18 cellular contexts compared by ENCODE assay signal in genomic region chr18:46488472-46489213, GRCh38.
DNase-seq lines count a peak whose midpoint lies in the region; ATAC-seq and TF ChIP-seq lines count a peak whose summit lies in the region.
"Had no signal": no experiment of that assay in that cellular context is flagged by ENCODE, and none has a peak within 500 bp of the region (broad histone marks: within the 10 kb centered on the region; RNA-seq: fewer than 3 reads in every experiment).

No MANE protein-coding gene starts in this region.

- ATAC-seq in Right ventricle myocardium superior (ENCODE audit: poor library complexity) (peak; percentile 91), HG03439 (IDR thresholded peaks at IDR 0.05; ENCODE audit: unreplicated experiment) (no peak), GM21360 (IDR thresholded peaks at IDR 0.05; ENCODE audit: unreplicated experiment) (no peak)
- ATAC-seq: HepG2, T-helper 17 cell had no signal

- H3K4me1 Mint-ChIP-seq in osteocyte (ENCODE audit: unreplicated experiment), result no peaks in the 10 kb centered on the region
- H3K4me1 Mint-ChIP-seq: CD4-positive, alpha-beta memory T cell; T-helper 17 cell had no signal

- TF ChIP-seq CTCF in osteocyte (IDR thresholded peaks at IDR 0.05), result no peak

- no peak overlapping the region for H3K27ac Mint-ChIP-seq in osteocyte (ENCODE audit: unreplicated experiment)
- H3K27ac Mint-ChIP-seq: CD4-positive, alpha-beta memory T cell; T-helper 17 cell had no signal

- DNase-seq in DMS 273 (lab: John Stamatoyannopoulos, UW; ENCODE audit: unreplicated experiment), result peak; percentile 8
- no peak for DNase-seq in DMS 273 treated with DMSO at 0.1 percent for 48 hours (lab: John Stamatoyannopoulos, UW)
- DNase-seq in NCI-H1694 treated with DMSO at 0.1 percent for 48 hours (lab: John Stamatoyannopoulos, UW), result peak; percentile 70
- DNase-seq in Right ventricle myocardium superior, result no peak
- DNase-seq in osteocyte (ENCODE audit: extremely low spot score, unreplicated experiment), result peak; percentile 78
- DNase-seq in ecto neural progenitor cell (ENCODE audit: low spot score), result no peak
- DNase-seq: CD4-positive, alpha-beta memory T cell; GF-D8; GOT3; MG63; NCI-H1105; NCI-H1930; NCI-H524 treated with DMSO at 0.1 percent for 48 hours; NK-92 treated with Interleukin-12 subunit alpha and Interleukin-12 subunit beta, amount 100 ng/mL, for 24 hours; T-helper 17 cell had no signal

- H3K9me3 Mint-ChIP-seq in osteocyte (ENCODE audit: unreplicated experiment), result no peaks in the 10 kb centered on the region

- H3K36me3 Mint-ChIP-seq in osteocyte (ENCODE audit: unreplicated experiment), result no peaks in the 10 kb centered on the region
- H3K36me3 Mint-ChIP-seq: CD4-positive, alpha-beta memory T cell had no signal

- H3K4me3 Mint-ChIP-seq in osteocyte (ENCODE audit: unreplicated experiment), result no peak overlapping the region
- H3K4me3 Mint-ChIP-seq: CD4-positive, alpha-beta memory T cell; T-helper 17 cell had no signal

- H3K27me3 Mint-ChIP-seq in osteocyte (ENCODE audit: unreplicated experiment), result peaks cover 29% of the 10 kb centered on the region

- intact Hi-C loops in Right ventricle myocardium superior (cut with DNase I), result no loop called here

Comparison
In these comparisons a context has a peak if more than half of its experiments do, and no peak if none do; other contexts are left out.
1. DNase-seq: peak in DMS 273 (single experiment), NCI-H1694 treated with DMSO at 0.1 percent for 48 hours (single experiment) and osteocyte (single experiment); none in DMS 273 treated with DMSO at 0.1 percent for 48 hours (single experiment), Right ventricle myocardium superior (single experiment) and ecto neural progenitor cell (single experiment).